ENCODE assay signal across 26 cellular contexts in the genomic region with DNA sequence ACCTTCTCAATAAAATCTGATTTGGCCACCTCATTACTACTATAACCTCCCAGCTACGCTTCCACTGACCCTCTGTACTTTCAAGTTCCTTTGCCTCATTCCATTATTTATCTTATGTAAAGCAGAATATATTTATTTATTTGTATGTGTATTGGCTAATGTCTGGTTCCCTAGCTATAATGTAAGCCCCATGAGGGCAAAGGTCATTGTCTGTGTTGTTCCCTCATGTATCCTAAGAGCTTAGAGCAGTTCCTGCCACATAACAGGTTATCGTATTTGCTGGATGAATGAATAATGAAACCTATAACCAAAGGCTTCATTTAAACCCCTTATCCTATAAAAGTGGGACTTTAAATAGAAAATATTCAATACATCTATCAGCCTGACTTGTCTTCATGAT.
"Had no signal": no experiment of that assay in that cellular context is flagged by ENCODE, and none has a peak within 500 bp of the region (broad histone marks: within the 10 kb centered on the region; RNA-seq: fewer than 3 reads in every experiment).

No MANE protein-coding gene starts in this region.

- ATAC-seq: stimulated activated effector memory CD8-positive, alpha-beta T cell treated with anti-CD3 and anti-CD28 coated beads, Interleukin-12 subunit alpha, Interleukin-12 subunit beta, amount 100 ng/mL, for 72 hours; stimulated activated memory B cell treated with anti-CD40 and anti-IgM and Interleukin-4, amounts not matched to agents 10 μg/mL and 1 μg/mL and 100 μg/mL, for 72 hours; stimulated activated naive B cell treated with anti-CD40 and anti-IgM and Interleukin-4, amounts not matched to agents 10 μg/mL and 1 μg/mL and 100 μg/mL, for 72 hours; stimulated activated naive CD8-positive, alpha-beta T cell treated with anti-CD3 and anti-CD28 coated beads, Interleukin-15, amount 100 ng/mL, for 72 hours; stimulated activated naive CD8-positive, alpha-beta T cell treated with anti-CD3 and anti-CD28 coated beads, Interleukin-15, Interleukin-2, amounts not matched to agents 100 U/mL and 50 U/mL, for 24 hours; upper lobe of right lung had no signal

- H3K27me3 ChIP-seq: stomach, testis, thyroid gland, tibial artery, tibial nerve, transverse colon, upper lobe of left lung, upper lobe of right lung, uterus, vagina had no signal

- H3K36me3 ChIP-seq: stomach, suprapubic skin, thoracic aorta, thyroid gland, tibial artery, tibial nerve, transverse colon, upper lobe of left lung, upper lobe of right lung, uterus, vagina had no signal

- H3K4me3 ChIP-seq: stomach, suprapubic skin, testis, thoracic aorta, thyroid gland, tibial artery, tibial nerve, transverse colon, upper lobe of left lung, upper lobe of right lung, uterus, vagina had no signal

- H3K9me3 ChIP-seq: stomach, suprapubic skin, testis, thoracic aorta, thyroid gland, tibial artery, tibial nerve, transverse colon, upper lobe of left lung, upper lobe of right lung, uterus, vagina had no signal

- H3K4me1 ChIP-seq: suprapubic skin, testis, tibial artery, tibial nerve, transverse colon, upper lobe of right lung, uterus, vagina had no signal

- FAIRE-seq: urothelium cell line had no signal

- DNase-seq: stimulated activated CD4-positive, alpha-beta T cell treated with anti-CD3 and anti-CD28 coated beads, Interleukin-2, amount 100 ng/mL, for 48 hours; stimulated activated CD4-positive, alpha-beta T cell treated with anti-CD3 and anti-CD28 coated beads, Interleukin-4, amount 100 ng/mL, for 1 hour; stimulated activated CD4-positive, alpha-beta T cell treated with anti-CD3 and anti-CD28 coated beads, Interleukin-4, amount 100 ng/mL, for 24 hours; stimulated activated CD4-positive, alpha-beta T cell treated with anti-CD3 and anti-CD28 coated beads, Interleukin-4, amount 100 ng/mL, for 4 hours; stimulated activated CD8-positive, alpha-beta memory T cell treated with anti-CD3 and anti-CD28 coated beads, Interleukin-4, amount 100 ng/mL, for 48 hours; stimulated activated naive B cell treated with anti-CD40 and anti-IgM and Interleukin-4, amounts not matched to agents 10 μg/mL and 1 μg/mL and 100 μg/mL, for 72 hours; stimulated activated naive CD4-positive, alpha-beta T cell treated with Interleukin-2 at 50 U/mL for 16 hours; stimulated activated naive CD8-positive, alpha-beta T cell treated with anti-CD3 and anti-CD28 coated beads, Interleukin-15, amount 100 ng/mL, for 72 hours; stimulated activated naive CD8-positive, alpha-beta T cell treated with anti-CD3 and anti-CD28 coated beads, Interleukin-15, Interleukin-2, amounts not matched to agents 100 U/mL and 50 U/mL, for 24 hours; stomach; substantia nigra; testis; thyroid gland; tibial artery; transverse colon; trophoblast cell; upper lobe of left lung; upper lobe of right lung; uterus had no signal

- H3K27ac ChIP-seq: stomach, suprapubic skin, testis, thoracic aorta, thyroid gland, tibial artery, tibial nerve, transverse colon, upper lobe of left lung, upper lobe of right lung, uterus, vagina had no signal
